ENCODE assay signal across 8 cellular contexts in the genomic region with DNA sequence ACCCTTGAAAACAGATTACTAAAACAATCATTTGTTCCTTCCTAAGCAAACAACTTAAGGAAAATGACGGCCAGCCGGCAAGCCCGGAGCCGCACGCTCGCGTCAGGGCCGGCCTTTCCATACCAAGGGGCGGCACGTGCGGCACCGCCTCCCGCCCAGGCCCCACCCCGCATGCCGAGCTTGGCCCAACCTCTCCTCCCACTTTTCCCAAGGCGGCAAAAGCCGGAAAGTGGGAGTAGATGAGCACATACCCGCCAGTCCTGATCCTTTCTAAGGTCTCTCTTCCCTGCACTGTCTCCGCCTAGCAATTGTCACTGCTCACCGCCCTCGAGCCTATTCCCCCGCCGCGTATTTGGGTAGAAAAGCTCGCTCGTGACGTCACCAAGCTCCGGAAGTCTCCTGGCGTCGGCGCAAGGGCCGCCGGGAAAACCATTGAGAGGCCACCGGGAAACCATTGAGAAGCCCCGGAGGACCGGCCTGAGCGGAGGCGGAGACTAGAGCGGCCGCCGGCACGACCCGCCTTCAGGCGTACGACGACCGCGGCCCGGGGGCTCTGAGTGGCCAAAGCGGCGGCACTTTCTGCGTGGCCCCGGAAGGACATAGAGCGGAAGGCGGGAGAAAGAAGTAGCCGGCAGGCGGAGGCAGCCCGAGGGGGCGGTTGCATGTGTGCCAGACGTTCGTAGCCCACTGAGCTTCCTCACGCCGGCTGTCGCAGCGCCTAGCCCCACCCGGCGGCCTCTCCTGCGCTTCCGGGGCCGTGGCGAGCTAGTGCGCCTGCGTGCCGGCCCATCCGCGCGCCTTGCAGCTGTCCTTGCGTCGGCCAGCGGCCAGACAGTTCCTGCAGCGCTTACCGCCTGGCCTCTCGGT. TPM values are rescaled to one million over a fixed set of nuclear protein-coding genes. Genes with fewer than 3 reads are reported as not detected.
DNase-seq lines count a peak whose midpoint lies in the region; ATAC-seq and TF ChIP-seq lines count a peak whose summit lies in the region.

A gene with protein sequence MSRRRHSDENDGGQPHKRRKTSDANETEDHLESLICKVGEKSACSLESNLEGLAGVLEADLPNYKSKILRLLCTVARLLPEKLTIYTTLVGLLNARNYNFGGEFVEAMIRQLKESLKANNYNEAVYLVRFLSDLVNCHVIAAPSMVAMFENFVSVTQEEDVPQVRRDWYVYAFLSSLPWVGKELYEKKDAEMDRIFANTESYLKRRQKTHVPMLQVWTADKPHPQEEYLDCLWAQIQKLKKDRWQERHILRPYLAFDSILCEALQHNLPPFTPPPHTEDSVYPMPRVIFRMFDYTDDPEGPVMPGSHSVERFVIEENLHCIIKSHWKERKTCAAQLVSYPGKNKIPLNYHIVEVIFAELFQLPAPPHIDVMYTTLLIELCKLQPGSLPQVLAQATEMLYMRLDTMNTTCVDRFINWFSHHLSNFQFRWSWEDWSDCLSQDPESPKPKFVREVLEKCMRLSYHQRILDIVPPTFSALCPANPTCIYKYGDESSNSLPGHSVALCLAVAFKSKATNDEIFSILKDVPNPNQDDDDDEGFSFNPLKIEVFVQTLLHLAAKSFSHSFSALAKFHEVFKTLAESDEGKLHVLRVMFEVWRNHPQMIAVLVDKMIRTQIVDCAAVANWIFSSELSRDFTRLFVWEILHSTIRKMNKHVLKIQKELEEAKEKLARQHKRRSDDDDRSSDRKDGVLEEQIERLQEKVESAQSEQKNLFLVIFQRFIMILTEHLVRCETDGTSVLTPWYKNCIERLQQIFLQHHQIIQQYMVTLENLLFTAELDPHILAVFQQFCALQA (plus strand): TSS at position 830 of the 867 bp plus-strand sequence. CDS start 61 bp downstream, outside the sequence.
A gene (minus strand): TSS at position 377 of the 867 bp plus-strand sequence. CDS start 5,806 bp downstream, outside the sequence.

- peak within 1 kb of the TSS; percentile 95 for H3K4me2 ChIP-seq in OCI-LY1 (ENCODE audit: low read length)

- under 1% methylated on average over 83 of the region's 83 CpGs for WGBS in HUES64

- intact Hi-C loops in Calu3 (cut with micrococcal nuclease; ENCODE audit: unreplicated experiment), result no loop called here

- H3K4me3 ChIP-seq in HUES64 (ENCODE audit: low read length) (peak within 1 kb of the TSS; percentile 73), OCI-LY1 (ENCODE audit: low read depth, low read length, poor library complexity, severe bottlenecking) (peak within 1 kb of the TSS; percentile 98)

- BruUV-seq in Calu3 (replicated peaks; lab: Mats Ljungman, UMichigan), result no TSS peak

- H3K36me3 Mint-ChIP-seq in Calu3 (ENCODE audit: insufficient read depth, unreplicated experiment), result peaks cover 41% of the 10 kb centered on the region
- peaks cover 4% of the 10 kb centered on the region for H3K36me3 Mint-ChIP-seq in endothelial cell (ENCODE audit: low read depth, unreplicated experiment)

- TF ChIP-seq CTCF in Calu3 (IDR thresholded peaks at IDR 0.05; ENCODE audit: unreplicated experiment) (no peak), OCI-LY1 (IDR thresholded peaks at IDR 0.05; ENCODE audit: low read length) (no peak), endothelial cell (IDR thresholded peaks at IDR 0.05; ENCODE audit: unreplicated experiment) (no peak)

- no peaks in the 10 kb centered on the region for H3F3A ChIP-seq in OCI-LY1 (ENCODE audit: insufficient read depth, low read length)

- CTCF ChIA-PET in Calu3 (lab: Charles Lee), result interaction anchor here (0.6 to 1.5 kb wide), 5 partner anchors 17 to 267 kb away, joined by 3 to 4 read pairs (median 3); no protein-coding TSS in a partner anchor

- H3K36me3 ChIP-seq in HUES64 (ENCODE audit: insufficient read depth, low read length), result no peaks in the 10 kb centered on the region; the same call in 1 of the 2 replicates
- H3K36me3 ChIP-seq in OCI-LY1 (ENCODE audit: insufficient read depth, low read length), result no peaks in the 10 kb centered on the region

- H3K27ac Mint-ChIP-seq in Calu3 (ENCODE audit: unreplicated experiment), result peak within 1 kb of the TSS; percentile 100
- H3K27ac Mint-ChIP-seq in endothelial cell (ENCODE audit: unreplicated experiment), result peak within 1 kb of the TSS; percentile 100

- peak within 1 kb of the TSS; percentile 39; the same call in 1 of the 2 replicates for H2AFZ ChIP-seq in OCI-LY1 (ENCODE audit: low read length)

- H3K9me2 ChIP-seq in OCI-LY1 (ENCODE audit: low read depth, low read length), result no peaks in the 10 kb centered on the region

- H3K27me3 Mint-ChIP-seq in Calu3 (ENCODE audit: unreplicated experiment), result no peaks in the 10 kb centered on the region
- peaks cover 9% of the 10 kb centered on the region for H3K27me3 Mint-ChIP-seq in endothelial cell (ENCODE audit: unreplicated experiment)

- H3K27me3 ChIP-seq in HUES64 (ENCODE audit: insufficient read depth, low read length) (no peaks in the 10 kb centered on the region), OCI-LY1 (ENCODE audit: insufficient read depth, low read length) (no peaks in the 10 kb centered on the region)

- H3K27ac ChIP-seq in HUES64 (ENCODE audit: low read depth, low read length), result peak within 1 kb of the TSS; percentile 95
- H3K27ac ChIP-seq in OCI-LY1 (ENCODE audit: low read depth, low read length, poor library complexity, severe bottlenecking), result peak within 1 kb of the TSS; percentile 91

- no peaks in the 10 kb centered on the region for H3K9me3 ChIP-seq in HUES64 (ENCODE audit: insufficient read depth, low read depth, low read length)
- no peaks in the 10 kb centered on the region for H3K9me3 ChIP-seq in OCI-LY1 (ENCODE audit: low read length)

- peaks cover 70% of the 10 kb centered on the region for H3K79me2 ChIP-seq in OCI-LY1 (ENCODE audit: insufficient read depth, low read length)

- H3K9me3 Mint-ChIP-seq in Calu3 (ENCODE audit: low read depth, unreplicated experiment) (no peaks in the 10 kb centered on the region), endothelial cell (ENCODE audit: unreplicated experiment) (no peaks in the 10 kb centered on the region)

- DNase-seq in Calu3, result peak; percentile 94
- DNase-seq in activated CD8-positive, alpha-beta memory T cell treated with anti-CD3 and anti-CD28 coated beads, Interleukin-2, amount 50 U/mL, for 4 hours, result peak; percentile 94
- peak; percentile 90 for DNase-seq in endothelial cell (ENCODE audit: low spot score)
- peak; percentile 98 for DNase-seq in midbrain (lab: John Stamatoyannopoulos, UW)
- peak; percentile 89 to 90 for DNase-seq in stimulated activated CD8-positive, alpha-beta memory T cell treated with anti-CD3 and anti-CD28 coated beads, Interleukin-2, amount 100 ng/mL, for 1 hour (ENCODE audit: low read depth in 2 of 2)

- H3K9ac ChIP-seq in HUES64 (ENCODE audit: low read depth, low read length) (peak within 1 kb of the TSS; percentile 85), OCI-LY1 (ENCODE audit: low read length) (peak within 1 kb of the TSS; percentile 100)

- peaks cover 30% of the 10 kb centered on the region for H3K4me1 ChIP-seq in HUES64 (ENCODE audit: insufficient read depth, low read length)
- peaks cover 45% of the 10 kb centered on the region for H3K4me1 ChIP-seq in OCI-LY1 (ENCODE audit: insufficient read depth, low read length, severe bottlenecking)

- peak; percentile 79 for ATAC-seq in GM21447 (IDR thresholded peaks at IDR 0.05; ENCODE audit: unreplicated experiment)

- peak within 1 kb of the TSS; percentile 99 for H3K4me3 Mint-ChIP-seq in Calu3 (ENCODE audit: low read depth, unreplicated experiment)
- peak within 1 kb of the TSS; percentile 97 for H3K4me3 Mint-ChIP-seq in endothelial cell (ENCODE audit: unreplicated experiment)

- H4K20me1 ChIP-seq in OCI-LY1 (ENCODE audit: insufficient read depth, low read length), result no peaks in the 10 kb centered on the region

- peaks cover 24% of the 10 kb centered on the region for H3K4me1 Mint-ChIP-seq in Calu3 (ENCODE audit: low read depth, unreplicated experiment)
- peaks cover 33% of the 10 kb centered on the region for H3K4me1 Mint-ChIP-seq in endothelial cell (ENCODE audit: unreplicated experiment)

RNA-seq across cellular contexts. Expression of the first gene that starts in this region (rescaled TPM):
- total RNA-seq in Calu3 (2022) (28.0 and 32.2 TPM in 2 replicates), endothelial cell (ENCODE audit: unreplicated experiment) (34.6 TPM)
- polyA plus RNA-seq in HUES64 (2013, experiment 1 of 2), result 38.6 TPM
- 37.0 TPM for polyA plus RNA-seq in HUES64 (2013, experiment 2 of 2)

RNA-seq across cellular contexts. Expression of the second gene that starts in this region (rescaled TPM):
- total RNA-seq in Calu3 (2022) (12.6 and 12.7 TPM in 2 replicates), endothelial cell (ENCODE audit: unreplicated experiment) (17.5 TPM)
- polyA plus RNA-seq in HUES64 (2013, experiment 1 of 2), result 15.0 TPM
- polyA plus RNA-seq in HUES64 (2013, experiment 2 of 2), result 15.0 TPM

Comparison
In these comparisons a context has a peak if more than half of its experiments do, and no peak if none do; other contexts are left out.
1. Peak in every context shown above with its lines: DNase-seq, ATAC-seq, H3K4me3 ChIP-seq and H3K27ac ChIP-seq.